In the genomic region with DNA sequence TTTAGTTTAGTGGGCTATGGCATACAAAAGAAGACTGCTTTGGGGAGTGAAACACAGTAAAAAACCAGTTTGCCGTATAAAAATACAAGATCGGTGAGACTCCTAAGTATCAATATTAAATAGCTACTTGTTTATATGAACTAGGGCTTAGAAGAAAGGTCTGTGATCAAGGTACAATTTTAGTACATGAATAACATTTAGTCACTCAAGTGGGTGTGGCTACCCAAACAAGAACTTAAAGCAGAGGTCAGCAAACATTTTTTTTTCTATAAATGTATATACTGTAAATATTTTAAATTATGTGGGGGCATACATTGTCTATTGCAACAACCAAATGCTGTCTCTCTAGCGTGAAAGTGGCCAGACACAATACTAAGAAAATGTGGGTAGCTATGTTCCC, we compare ENCODE assay signal across 25 cellular contexts.
"Had no signal": no experiment of that assay in that cellular context is flagged by ENCODE, and none has a peak within 500 bp of the region (broad histone marks: within the 10 kb centered on the region; RNA-seq: fewer than 3 reads in every experiment).

No MANE protein-coding gene starts in this region.

- H3K27me3 ChIP-seq: colonic mucosa, esophagus muscularis mucosa, esophagus squamous epithelium, foreskin keratinocyte, gastrocnemius medialis, gastroesophageal sphincter, heart left ventricle, heart right ventricle, hepatocyte had no signal

- DNase-seq: colonic mucosa; cortex of kidney; dermis blood vessel endothelial cell; dorsolateral prefrontal cortex; effector CD4-positive, alpha-beta T cell; effector CD8-positive, alpha-beta T cell; effector memory CD4-positive, alpha-beta T cell; effector memory CD8-positive, alpha-beta T cell; endodermal cell; erythroblast; esophagus squamous epithelium; foreskin fibroblast; foreskin keratinocyte; foreskin melanocyte; gastrocnemius medialis; glutamatergic neuron; head of caudate nucleus; heart left ventricle; heart right ventricle had no signal

- H3K79me2 ChIP-seq: hepatocyte had no signal

- H3K4me1 ChIP-seq: colonic mucosa, esophagus muscularis mucosa, esophagus squamous epithelium, foreskin keratinocyte, gastrocnemius medialis, gastroesophageal sphincter, heart left ventricle, heart right ventricle had no signal

- ATAC-seq: effector memory CD8-positive, alpha-beta T cell; esophagus mucosa; foreskin keratinocyte; gastrocnemius medialis; gastroesophageal sphincter; heart left ventricle; heart right ventricle had no signal

- H3K27ac ChIP-seq: colonic mucosa, coronary artery, dorsolateral prefrontal cortex, epithelial cell of prostate, esophagus muscularis mucosa, esophagus squamous epithelium, foreskin keratinocyte, gastrocnemius medialis, gastroesophageal sphincter, heart left ventricle, heart right ventricle, hepatocyte had no signal

- H3K9me3 ChIP-seq: colonic mucosa, esophagus muscularis mucosa, esophagus squamous epithelium, gastrocnemius medialis, gastroesophageal sphincter, heart right ventricle had no signal

- H3K4me2 ChIP-seq: hepatocyte had no signal

- H2AFZ ChIP-seq: hepatocyte had no signal

- H3K4me3 ChIP-seq: colonic mucosa, coronary artery, dorsolateral prefrontal cortex, esophagus muscularis mucosa, esophagus squamous epithelium, gastrocnemius medialis, gastroesophageal sphincter, heart left ventricle, heart right ventricle, hepatocyte had no signal

- H3K36me3 ChIP-seq: colonic mucosa, esophagus muscularis mucosa, esophagus squamous epithelium, gastrocnemius medialis, gastroesophageal sphincter, heart left ventricle, heart right ventricle had no signal
